Comparison of ENCODE assay signal across 24 cellular contexts in genomic region chr6:29494131-29494530, GRCh38. TPM values are rescaled to one million over a fixed set of nuclear protein-coding genes. Genes with fewer than 3 reads are reported as not detected.
"Had no signal": no experiment of that assay in that cellular context is flagged by ENCODE, and none has a peak within 500 bp of the region (broad histone marks: within the 10 kb centered on the region; RNA-seq: fewer than 3 reads in every experiment).

No MANE protein-coding gene starts in this region.

- H3K9ac ChIP-seq: SK-N-SH had no signal

- H3K4me1 ChIP-seq: SJSA1 had no signal

- H3K36me3 Mint-ChIP-seq: T-cell had no signal

- H3K4me3 Mint-ChIP-seq: T-cell had no signal

- H3K27me3 ChIP-seq: MG63 had no signal

- H3K27ac ChIP-seq: SJSA1 had no signal

- H3K9me3 Mint-ChIP-seq: T-cell had no signal

- H3K4me1 Mint-ChIP-seq: T-cell had no signal

- H3K9me2 ChIP-seq: SK-N-SH had no signal

- ATAC-seq: T-cell had no signal

- DNase-seq: Karpas-422, KG1, MG63, NCI-H1092 treated with DMSO at 0.1 percent for 48 hours, NCI-H1436, NCI-H187, NCI-H2029, NCI-H2081 treated with DMSO at 0.1 percent for 48 hours, NCI-H2171, NCI-H226, NCI-H446, NCI-H510A, NCI-H524 treated with DMSO at 0.1 percent for 48 hours, NCI-H69, NCI-H774, Right ventricle myocardium superior, RPMI8226, SIG-M5, SK-N-SH, SW 1271, T-cell had no signal

- H3K27ac Mint-ChIP-seq: T-cell had no signal

- H3K4me3 ChIP-seq: MG63, SJSA1 had no signal

- FAIRE-seq: RCC 7860 had no signal

- H3K9me3 ChIP-seq: MG63, SJSA1, SK-N-SH had no signal

- H3K4me2 ChIP-seq: SK-N-SH had no signal

- H3K36me3 ChIP-seq: MG63, SJSA1 had no signal

RNA-seq across cellular contexts. Expression of gene MAS1L, which starts 6.4 kb away (rescaled TPM):
- total RNA-seq: HT-29, Right ventricle myocardium superior, SJSA1, T-cell had no signal
- polyA plus RNA-seq: SK-N-SH had no signal

RNA-seq across cellular contexts. Expression of gene OR2H1, which starts 37.2 kb away (rescaled TPM):
- total RNA-seq: HT-29, Right ventricle myocardium superior, SJSA1, T-cell had no signal
- polyA plus RNA-seq: SK-N-SH had no signal

RNA-seq across cellular contexts. Expression of gene OR11A1, which starts 37.3 kb away (rescaled TPM):
- total RNA-seq: HT-29, Right ventricle myocardium superior, SJSA1, T-cell had no signal
- polyA plus RNA-seq: SK-N-SH had no signal

RNA-seq across cellular contexts. Expression of gene OR10C1, which starts 55.0 kb away (rescaled TPM):
- total RNA-seq: HT-29, Right ventricle myocardium superior, SJSA1, T-cell had no signal
- polyA plus RNA-seq: SK-N-SH had no signal
